In the genomic region with DNA sequence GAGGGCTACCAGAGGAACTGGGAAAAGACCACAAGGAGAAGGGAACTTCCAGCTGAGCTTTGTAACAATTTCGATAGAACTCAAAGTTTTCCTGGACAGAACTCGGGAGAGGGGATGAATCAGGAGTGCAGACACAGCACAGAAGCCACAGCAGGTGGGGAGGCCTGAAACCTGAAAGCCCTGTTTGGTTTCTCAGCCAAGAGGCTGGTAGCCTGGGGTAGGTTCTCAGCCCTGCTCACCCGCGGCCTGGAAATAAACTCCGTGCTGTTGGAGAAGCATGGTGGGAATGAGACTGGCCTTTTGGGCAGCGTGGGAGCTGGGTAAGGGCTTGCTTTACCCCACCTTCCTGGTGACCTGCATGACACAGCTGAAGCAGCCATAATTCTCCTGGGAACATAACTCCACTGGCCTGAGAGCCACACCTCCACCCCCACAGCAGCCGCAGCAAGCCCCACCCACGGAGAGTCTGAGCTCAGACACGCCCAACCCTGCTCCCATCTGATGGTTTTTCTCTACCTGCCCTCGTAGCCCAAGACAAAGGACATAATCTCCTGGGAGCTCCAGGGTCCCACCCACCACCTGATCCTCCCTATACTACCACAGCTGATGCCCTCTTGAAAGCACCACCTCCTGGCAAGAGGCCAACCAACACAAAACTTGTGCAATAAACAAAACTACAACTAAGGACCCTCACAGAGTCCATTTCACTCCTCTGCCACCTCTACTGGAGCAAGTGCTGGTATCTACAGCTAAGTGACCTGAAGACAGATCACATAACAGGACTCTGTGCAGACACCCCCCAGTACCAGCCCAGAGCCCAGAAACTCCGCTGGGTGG, we compare ENCODE assay signal across 11 cellular contexts. TPM values are rescaled to one million over a fixed set of nuclear protein-coding genes. Genes with fewer than 3 reads are reported as not detected.
DNase-seq lines count a peak whose midpoint lies in the region; ATAC-seq and TF ChIP-seq lines count a peak whose summit lies in the region.
"Had no signal": no experiment of that assay in that cellular context is flagged by ENCODE, and none has a peak within 500 bp of the region (broad histone marks: within the 10 kb centered on the region; RNA-seq: fewer than 3 reads in every experiment).

No MANE protein-coding gene starts in this region.

- no peak for TF ChIP-seq CTCF in fibroblast of mammary gland (conservative IDR thresholded peaks at IDR 0.05; ENCODE audit: control insufficient read depth, insufficient read depth, low read depth, low read length)
- no peak for TF ChIP-seq CTCF in transverse colon (IDR thresholded peaks at IDR 0.05)
- no peak for TF ChIP-seq CTCF in omental fat pad (IDR thresholded peaks at IDR 0.05)

- no peak for TF ChIP-seq EP300 in transverse colon (IDR thresholded peaks at IDR 0.05; ENCODE audit: low read depth)

- H3K27me3 Mint-ChIP-seq in activated T-cell treated with anti-CD3 and anti-CD28 coated beads, Interleukin-2, amount 50 U/mL, for 4 hours (ENCODE audit: low read depth) = no peaks in the 10 kb centered on the region

- in situ Hi-C loops in transverse colon (cut with MboI; ENCODE audit: low pct_ligation_motif_present in 1 of 4, low pct_unique_long_range_greater_than_20kb in 1 of 4, low sequenced_read_pairs in 3 of 4) = no loop called here

- H3K36me3 Mint-ChIP-seq in activated T-cell treated with anti-CD3 and anti-CD28 coated beads, Interleukin-2, amount 50 U/mL, for 4 hours (ENCODE audit: insufficient read depth) = no peaks in the 10 kb centered on the region
- H3K36me3 Mint-ChIP-seq: brain had no signal

- H3K4me1 ChIP-seq in transverse colon = peaks cover 0 to 4% (median 0%) of the 10 kb centered on the region in 4 donors

- ATAC-seq in activated T-cell treated with anti-CD3 and anti-CD28 coated beads, Interleukin-2, amount 50 U/mL, for 4 hours = no peak
- ATAC-seq in omental fat pad (ENCODE audit: low FRiP score) = no peak

- H3K27me3 ChIP-seq in transverse colon = no peaks in the 10 kb centered on the region

- no peaks in the 10 kb centered on the region for H3K9me3 ChIP-seq in transverse colon

- no peaks in the 10 kb centered on the region for H3K4me1 Mint-ChIP-seq in activated T-cell treated with anti-CD3 and anti-CD28 coated beads, Interleukin-2, amount 50 U/mL, for 4 hours (ENCODE audit: low read depth)
- H3K4me1 Mint-ChIP-seq: brain had no signal

- no peak for TF ChIP-seq POLR2A in transverse colon (IDR thresholded peaks at IDR 0.05)

- DNase-seq in NCI-H146 (lab: John Stamatoyannopoulos, UW) (peak; percentile 14), NCI-H146 treated with DMSO at 0.1 percent for 48 hours (lab: John Stamatoyannopoulos, UW; ENCODE audit: unreplicated experiment) (no peak), NCI-H2227 (lab: John Stamatoyannopoulos, UW; ENCODE audit: unreplicated experiment) (peak; percentile 32), fibroblast of mammary gland (ENCODE audit: low read depth) (peak; percentile 28), transverse colon (peak; percentile 66), omental fat pad (ENCODE audit: low spot score) (no peak), NCI-H2029 (lab: John Stamatoyannopoulos, UW) (no peak)
- DNase-seq in activated T-cell treated with anti-CD3 and anti-CD28 coated beads, Interleukin-2, amount 50 U/mL, for 4 hours = no peak
- DNase-seq: H7 had no signal

- 58 to 80% methylated on average over 3 to 11 of the region's 11 CpGs for WGBS in transverse colon (ENCODE audit: low coverage in 1 of 2), 2 donors

- H3K36me3 ChIP-seq in transverse colon = no peaks in the 10 kb centered on the region

- H3K4me3 Mint-ChIP-seq in activated T-cell treated with anti-CD3 and anti-CD28 coated beads, Interleukin-2, amount 50 U/mL, for 4 hours = no peak overlapping the region
- H3K4me3 Mint-ChIP-seq: brain had no signal

- intact Hi-C loops in transverse colon (cut with DNase I; ENCODE audit: low total_unique reads) = no loop called here

- peak overlapping the region in 1 of 4 donors; percentile 25 for H3K27ac ChIP-seq in transverse colon

- H3K9me3 Mint-ChIP-seq in activated T-cell treated with anti-CD3 and anti-CD28 coated beads, Interleukin-2, amount 50 U/mL, for 4 hours = no peaks in the 10 kb centered on the region
- H3K9me3 Mint-ChIP-seq: brain had no signal

- H3K4me3 ChIP-seq in fibroblast of mammary gland (ENCODE audit: control insufficient read depth, low read depth, low read length) (no peak overlapping the region), transverse colon (no peak overlapping the region)

RNA-seq across cellular contexts. Expression of gene CHRM5, which starts 52.5 kb away (rescaled TPM):
- total RNA-seq in transverse colon (not detected), omental fat pad (not detected)
- under 1 TPM in 1 of 3 donors, not detected in 2; 0.05 TPM for total RNA-seq in activated T-cell treated with anti-CD3 and anti-CD28 coated beads, Interleukin-2, amount 50 U/mL, for 4 hours
- total RNA-seq: H7, liver had no signal

Comparison
In these comparisons a context has a peak if more than half of its experiments do, and no peak if none do; other contexts are left out.
1. DNase-seq: peak in NCI-H146 (single experiment), NCI-H2227 (single experiment), fibroblast of mammary gland (single experiment) and transverse colon (single experiment); none in NCI-H146 treated with DMSO at 0.1 percent for 48 hours (single experiment), activated T-cell treated with anti-CD3 and anti-CD28 coated beads, Interleukin-2, amount 50 U/mL, for 4 hours (single experiment), omental fat pad (single experiment) and NCI-H2029 (single experiment).